ENCODE assay signal across 17 cellular contexts in the genomic region with DNA sequence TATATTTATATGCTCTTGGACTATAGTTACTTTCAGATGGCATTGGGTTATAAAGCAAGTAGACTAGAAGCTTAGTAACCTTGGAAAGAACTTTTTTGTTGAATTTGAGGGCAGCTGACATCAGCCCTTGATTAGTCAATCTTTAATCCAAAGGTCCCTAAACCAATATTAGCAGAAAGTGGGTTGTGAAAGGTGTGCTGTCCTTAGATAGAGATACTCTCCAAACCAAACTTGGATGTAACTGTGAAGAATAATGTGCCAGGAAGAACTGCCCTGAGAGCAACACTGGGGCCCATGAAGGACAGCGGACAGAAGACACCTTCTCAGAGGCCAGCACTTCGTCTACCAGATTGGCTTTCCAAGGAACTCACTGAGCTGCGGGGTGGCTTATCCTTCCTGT. TPM values are rescaled to one million over a fixed set of nuclear protein-coding genes. Genes with fewer than 3 reads are reported as not detected.
DNase-seq lines count a peak whose midpoint lies in the region; ATAC-seq, FAIRE-seq and TF ChIP-seq lines count a peak whose summit lies in the region.
"Had no signal": no experiment of that assay in that cellular context is flagged by ENCODE, and none has a peak within 500 bp of the region (broad histone marks: within the 10 kb centered on the region; RNA-seq: fewer than 3 reads in every experiment).

No MANE protein-coding gene starts in this region.

- H3K4me2 ChIP-seq in HepG2 (ENCODE audit: low read depth, low read length), result peak overlapping the region; percentile 32; the same call in 1 of the 2 replicates
- H3K4me2 ChIP-seq: BLaER1 had no signal

- POLR2A ChIA-PET in Caco-2 (lab: Charles Lee) (no interaction called here), HepG2 (lab: Yijun Ruan, JAX) (no interaction called here)

- H2AFZ ChIP-seq in HepG2 (ENCODE audit: low read length), result no peak overlapping the region

- BruUV-seq in Caco-2 (replicated peaks; lab: Mats Ljungman, UMichigan) (no TSS peak), HepG2 (replicated peaks; lab: Mats Ljungman, UMichigan) (no TSS peak)

- CTCF ChIA-PET in Caco-2 (lab: Charles Lee), result no interaction called here
- CTCF ChIA-PET in HepG2 (lab: Yijun Ruan, JAX; ENCODE audit: low intra/inter-chr PET ratio, low total read pairs), result no interaction called here

- no peak for TF ChIP-seq RAD21 in HepG2 (CRISPR knock-in tag; IDR thresholded peaks at IDR 0.05)

- H4K20me1 ChIP-seq in HepG2 (ENCODE audit: insufficient read depth, low read length), result no peaks in the 10 kb centered on the region
- H4K20me1 ChIP-seq: BLaER1 had no signal

- intact Hi-C loops in Caco-2 (cut with micrococcal nuclease; ENCODE audit: unreplicated experiment) (no loop called here), HepG2 (cut with micrococcal nuclease; ENCODE audit: unreplicated experiment) (no loop called here)

- H3K4me3 ChIP-seq in Caco-2 (ENCODE audit: low read depth, low read length) (peak overlapping the region; percentile 7; the same call in 1 of the 2 replicates), coronary artery (peak overlapping the region; percentile 32), HepG2 (replicated peaks in 1 of 3; ENCODE audit: insufficient read depth in 1 of 3, low read depth in 2 of 3, low read length in 3 of 3) (no peak overlapping the region), suprapubic skin (peak overlapping the region; percentile 5)
- H3K4me3 ChIP-seq: BLaER1, HAP-1 had no signal

- WGBS in HepG2 (ENCODE audit: low lambda C conversion rate), result 4% methylated on average over 2 of the region's 3 CpGs
- WGBS in suprapubic skin, result 94% methylated on average over 3 of the region's 3 CpGs

- H3K27me3 ChIP-seq in Caco-2 (replicated peaks; ENCODE audit: control insufficient read depth, insufficient read depth, low read length) (no peaks in the 10 kb centered on the region), HepG2 (ENCODE audit: control insufficient read depth in 1 of 2, insufficient read depth in 2 of 2, low read length in 2 of 2) (no peaks in the 10 kb centered on the region; a peak in 1 of 5 replicates), suprapubic skin (no peaks in the 10 kb centered on the region)
- H3K27me3 ChIP-seq: BLaER1 had no signal

- 0 out of 2 replicates have a peak, but pooled peaks cover 4% of the 10 kb centered on the region for H3K9me3 ChIP-seq in Caco-2
- no peaks in the 10 kb centered on the region for H3K9me3 ChIP-seq in HepG2 (ENCODE audit: low read length)
- no peaks in the 10 kb centered on the region for H3K9me3 ChIP-seq in suprapubic skin
- H3K9me3 ChIP-seq: BLaER1, HAP-1 had no signal

- peaks cover 4% of the 10 kb centered on the region for H3K27me3 Mint-ChIP-seq in Caco-2 (ENCODE audit: insufficient read depth, unreplicated experiment)

- H3K36me3 ChIP-seq in Caco-2 (ENCODE audit: control insufficient read depth, insufficient read depth, low read length) (no peaks in the 10 kb centered on the region), HepG2 (replicated peaks in 1 of 2; ENCODE audit: control insufficient read depth in 1 of 2, insufficient read depth in 2 of 2, low read length in 2 of 2) (no peaks in the 10 kb centered on the region), suprapubic skin (no peaks in the 10 kb centered on the region)
- H3K36me3 ChIP-seq: BLaER1, HAP-1 had no signal

- no peaks in the 10 kb centered on the region for H3K36me3 Mint-ChIP-seq in Caco-2 (ENCODE audit: insufficient read depth, unreplicated experiment)
- H3K36me3 Mint-ChIP-seq: CD4-positive, alpha-beta memory T cell had no signal

- DNase-seq in Caco-2 (no peak), coronary artery (ENCODE audit: low spot score) (no peak), HepG2 (ENCODE audit: low spot score) (peak; percentile 26), suprapubic skin (ENCODE audit: low spot score in 2 of 2) (no peak), GM20000 (ENCODE audit: low spot score) (no peak), middle frontal gyrus (ENCODE audit: extremely low spot score, low spot score) (no peak)
- DNase-seq in activated CD4-positive, alpha-beta T cell treated with anti-CD3 and anti-CD28 coated beads for 4 hours, result no peak
- DNase-seq: 8988T; Calu3; CD4-positive, alpha-beta memory T cell; DMS79 treated with DMSO at 0.1 percent for 48 hours; GF-D8 had no signal

- peaks cover 21% of the 10 kb centered on the region for H3K4me1 Mint-ChIP-seq in Caco-2 (ENCODE audit: low read depth, unreplicated experiment)
- H3K4me1 Mint-ChIP-seq: CD4-positive, alpha-beta memory T cell had no signal

- H3K79me2 ChIP-seq in HepG2 (ENCODE audit: insufficient read depth, low read length), result no peaks in the 10 kb centered on the region

- H3K9ac ChIP-seq in HepG2 (ENCODE audit: insufficient read depth, low read depth, low read length), result no peak overlapping the region
- H3K9ac ChIP-seq: BLaER1 had no signal

- FAIRE-seq in HepG2 (lab: Jason Lieb, UNC), result no peak

- H3K27ac ChIP-seq in coronary artery (peak overlapping the region in 1 of 2 donors; percentile 26), HepG2 (ENCODE audit: extremely low read length, insufficient read depth, low read length) (no peak overlapping the region), suprapubic skin (no peak overlapping the region)
- H3K27ac ChIP-seq: BLaER1 had no signal

- in situ Hi-C loops in HepG2 (cut with HindIII; ENCODE audit: extremely low pct_ligation_motif_present, low pct_unique_long_range_greater_than_20kb), result no loop called here

- TF ChIP-seq CTCF in Caco-2 (IDR thresholded peaks at IDR 0.05; ENCODE audit: insufficient read depth in 1 of 2, low read depth in 1 of 2, low read length in 1 of 2, severe bottlenecking in 1 of 2, unreplicated experiment in 1 of 2) (no peak), coronary artery (IDR thresholded peaks at IDR 0.05) (no peak), HepG2 (CRISPR knock-in tag; IDR thresholded peaks at IDR 0.05) (no peak), suprapubic skin (IDR thresholded peaks at IDR 0.05) (no peak), GM20000 (IDR thresholded peaks at IDR 0.05; ENCODE audit: extremely low read depth, missing control alignments) (no peak)

- H3K27ac Mint-ChIP-seq in Caco-2 (ENCODE audit: unreplicated experiment), result no peak overlapping the region
- H3K27ac Mint-ChIP-seq: CD14-positive monocyte; CD4-positive, alpha-beta memory T cell had no signal

- TF ChIP-seq EP300 in HepG2 (IDR thresholded peaks at IDR 0.05; ENCODE audit: low read depth in 2 of 2, low read length in 2 of 2) (no peak), HepG2 (CRISPR knock-in tag; IDR thresholded peaks at IDR 0.05; ENCODE audit: borderline replicate concordance) (no peak), suprapubic skin (IDR thresholded peaks at IDR 0.05) (no peak)

- TF ChIP-seq POLR2A in HepG2 (IDR thresholded peaks at IDR 0.05; ENCODE audit: insufficient read depth in 1 of 2, low read depth in 2 of 2, low read length in 2 of 2) (no peak), suprapubic skin (IDR thresholded peaks at IDR 0.05) (no peak)

- no peak overlapping the region for H3K4me3 Mint-ChIP-seq in Caco-2 (ENCODE audit: unreplicated experiment)
- H3K4me3 Mint-ChIP-seq: CD14-positive monocyte; CD4-positive, alpha-beta memory T cell had no signal

- ATAC-seq in HepG2, result no peak; the same call in 2 of the 3 replicates

- peaks cover 7% of the 10 kb centered on the region for H3K9me3 Mint-ChIP-seq in Caco-2 (ENCODE audit: unreplicated experiment)

- H3K4me1 ChIP-seq in Caco-2 (peaks cover 18% of the 10 kb centered on the region), HepG2 (ENCODE audit: insufficient read depth, low read length) (peaks cover 8% of the 10 kb centered on the region), suprapubic skin (no peaks in the 10 kb centered on the region)
- H3K4me1 ChIP-seq: BLaER1, HAP-1 had no signal

RNA-seq across cellular contexts. Expression of gene CD163, which starts 10.6 kb away (rescaled TPM):
- total RNA-seq in Caco-2 (2022) (0.20 and 1.4 TPM in 2 replicates), HepG2 (2016; rRNA removed; fragmentation: Illumina TruSeq; extraction: Trizol) (not detected in 2 replicates), suprapubic skin (10 to 100 TPM; 12.9 to 22.0 (median 16.7) TPM)
- not detected in 2 replicates for total RNA-seq in HepG2 (2016; cell fraction: cytosol; rRNA removed; fragmentation: Illumina TruSeq; extraction: Trizol; ENCODE audit: low read depth)
- total RNA-seq in HepG2 (2016; cell fraction: insoluble cytoplasmic fraction; rRNA removed; fragmentation: Illumina TruSeq; extraction: Trizol), result not detected in 2 replicates
- not detected in 2 replicates for total RNA-seq in HepG2 (2016; cell fraction: membrane; rRNA removed; fragmentation: Illumina TruSeq; extraction: Trizol)
- not detected in 2 replicates for total RNA-seq in HepG2 (2016; cell fraction: nucleus; rRNA removed; fragmentation: Illumina TruSeq; extraction: Trizol)
- not detected in 2 replicates for polyA plus RNA-seq in HepG2 (2011; rRNA removed)
- not detected in 2 replicates for polyA plus RNA-seq in HepG2 (2011; cell fraction: cytosol; rRNA removed)
- not detected in 2 replicates for polyA plus RNA-seq in HepG2 (2011; cell fraction: nucleus; rRNA removed)
- polyA plus RNA-seq in HepG2 (2012), result not detected in 2 replicates
- not detected in 2 replicates for polyA plus RNA-seq in HepG2 (2016; cell fraction: cytosol; fragmentation: Illumina TruSeq; extraction: Trizol; ENCODE audit: low read depth)
- not detected in 2 replicates for polyA plus RNA-seq in HepG2 (2016; cell fraction: insoluble cytoplasmic fraction; fragmentation: Illumina TruSeq; extraction: Trizol; ENCODE audit: low read depth)
- polyA plus RNA-seq in HepG2 (2016; cell fraction: membrane; fragmentation: Illumina TruSeq; extraction: Trizol; ENCODE audit: low read depth), result not detected in 2 replicates
- not detected in 2 replicates for polyA plus RNA-seq in HepG2 (2016; cell fraction: nucleus; fragmentation: Illumina TruSeq; extraction: Trizol; ENCODE audit: insufficient read depth, low read depth)
- polyA minus RNA-seq in HepG2 (2011; rRNA and poly(A)+ RNA removed; ENCODE audit: low replicate concordance), result not detected in 2 replicates
- not detected in 2 replicates for polyA minus RNA-seq in HepG2 (2011; cell fraction: cytosol; rRNA and poly(A)+ RNA removed)
- polyA minus RNA-seq in HepG2 (2011; cell fraction: nucleus; rRNA and poly(A)+ RNA removed), result 0.37 TPM in 1 of 2 replicates, not detected in the other
- total RNA-seq: Calu3, H4 had no signal
- polyA plus RNA-seq: AG04450; CD4-positive, alpha-beta memory T cell had no signal

RNA-seq across cellular contexts. Expression of gene CD163L1, which starts 49.1 kb away (rescaled TPM):
- total RNA-seq in Caco-2 (2022) (0.07 and 0.11 TPM in 2 replicates), HepG2 (2016; rRNA removed; fragmentation: Illumina TruSeq; extraction: Trizol) (6.8 and 9.4 TPM in 2 replicates), suprapubic skin (1 to 10 TPM in 3 of 4 donors, under 1 TPM in 1; 0.32 to 4.7 (median 2.1) TPM)
- 3.7 and 9.2 TPM in 2 replicates for total RNA-seq in HepG2 (2016; cell fraction: cytosol; rRNA removed; fragmentation: Illumina TruSeq; extraction: Trizol; ENCODE audit: low read depth)
- total RNA-seq in HepG2 (2016; cell fraction: insoluble cytoplasmic fraction; rRNA removed; fragmentation: Illumina TruSeq; extraction: Trizol), result 6.1 and 10.0 TPM in 2 replicates
- total RNA-seq in HepG2 (2016; cell fraction: membrane; rRNA removed; fragmentation: Illumina TruSeq; extraction: Trizol), result 4.9 and 6.9 TPM in 2 replicates
- total RNA-seq in HepG2 (2016; cell fraction: nucleus; rRNA removed; fragmentation: Illumina TruSeq; extraction: Trizol), result 3.2 and 6.0 TPM in 2 replicates
- polyA plus RNA-seq in HepG2 (2011; rRNA removed), result 3.1 and 3.4 TPM in 2 replicates
- 1.2 and 2.6 TPM in 2 replicates for polyA plus RNA-seq in HepG2 (2011; cell fraction: cytosol; rRNA removed)
- 1.7 and 1.8 TPM in 2 replicates for polyA plus RNA-seq in HepG2 (2011; cell fraction: nucleus; rRNA removed)
- 2.9 and 5.0 TPM in 2 replicates for polyA plus RNA-seq in HepG2 (2012)
- polyA plus RNA-seq in HepG2 (2016; cell fraction: cytosol; fragmentation: Illumina TruSeq; extraction: Trizol; ENCODE audit: low read depth), result 4.8 and 7.7 TPM in 2 replicates
- polyA plus RNA-seq in HepG2 (2016; cell fraction: insoluble cytoplasmic fraction; fragmentation: Illumina TruSeq; extraction: Trizol; ENCODE audit: low read depth), result 6.3 and 8.9 TPM in 2 replicates
- polyA plus RNA-seq in HepG2 (2016; cell fraction: membrane; fragmentation: Illumina TruSeq; extraction: Trizol; ENCODE audit: low read depth), result 2.7 and 4.6 TPM in 2 replicates
- 5.8 and 10.3 TPM in 2 replicates for polyA plus RNA-seq in HepG2 (2016; cell fraction: nucleus; fragmentation: Illumina TruSeq; extraction: Trizol; ENCODE audit: insufficient read depth, low read depth)
- polyA minus RNA-seq in HepG2 (2011; rRNA and poly(A)+ RNA removed; ENCODE audit: low replicate concordance), result 0.42 and 0.58 TPM in 2 replicates
- 0.62 and 0.89 TPM in 2 replicates for polyA minus RNA-seq in HepG2 (2011; cell fraction: cytosol; rRNA and poly(A)+ RNA removed)
- polyA minus RNA-seq in HepG2 (2011; cell fraction: nucleus; rRNA and poly(A)+ RNA removed), result 12.6 and 12.7 TPM in 2 replicates
- polyA plus RNA-seq: CD4-positive, alpha-beta memory T cell had no signal

Comparison
In these comparisons a context has a peak if more than half of its experiments do, and no peak if none do; other contexts are left out.
1. H3K4me3 ChIP-seq: peak in Caco-2 (single experiment), coronary artery (single experiment) and suprapubic skin (single experiment); none in HepG2 (0 of 3).